In genomic region chr17:9937164-9937835, GRCh38 we compare ENCODE assay signal across 15 cellular contexts. TPM values are rescaled to one million over a fixed set of nuclear protein-coding genes. Genes with fewer than 3 reads are reported as not detected.
DNase-seq lines count a peak whose midpoint lies in the region; ATAC-seq lines count a peak whose summit lies in the region.
"Had no signal": no experiment of that assay in that cellular context is flagged by ENCODE, and none has a peak within 500 bp of the region (broad histone marks: within the 10 kb centered on the region; RNA-seq: fewer than 3 reads in every experiment).

No MANE protein-coding gene starts in this region.

- H3K27ac Mint-ChIP-seq in T-helper 2 cell treated with Interferon-gamma antibody and Interleukin-4, amounts not matched to agents 5 μg/mL and 100 μg/mL, for 36 hours = no peak overlapping the region
- H3K27ac Mint-ChIP-seq: nephron had no signal

- H3K27me3 Mint-ChIP-seq in T-helper 2 cell treated with Interferon-gamma antibody and Interleukin-4, amounts not matched to agents 5 μg/mL and 100 μg/mL, for 36 hours (ENCODE audit: low read depth) = no peaks in the 10 kb centered on the region

- H3K9me3 Mint-ChIP-seq in T-helper 2 cell treated with Interferon-gamma antibody and Interleukin-4, amounts not matched to agents 5 μg/mL and 100 μg/mL, for 36 hours = no peaks in the 10 kb centered on the region
- H3K9me3 Mint-ChIP-seq: nephron had no signal

- no peaks in the 10 kb centered on the region for H3K4me1 Mint-ChIP-seq in T-helper 2 cell treated with Interferon-gamma antibody and Interleukin-4, amounts not matched to agents 5 μg/mL and 100 μg/mL, for 36 hours (ENCODE audit: low read depth)
- H3K4me1 Mint-ChIP-seq: nephron had no signal

- no peak overlapping the region for H3K4me3 Mint-ChIP-seq in T-helper 2 cell treated with Interferon-gamma antibody and Interleukin-4, amounts not matched to agents 5 μg/mL and 100 μg/mL, for 36 hours
- H3K4me3 Mint-ChIP-seq: nephron had no signal

- DNase-seq in Ammon's horn (ENCODE audit: low spot score) = peak; percentile 64
- peak; percentile 93 for DNase-seq in cerebellar cortex (ENCODE audit: low spot score)
- DNase-seq in left cardiac atrium = peak; percentile 67
- no peak for DNase-seq in sciatic nerve (ENCODE audit: low spot score)
- DNase-seq in T-helper 2 cell treated with Interferon-gamma antibody and Interleukin-4, amounts not matched to agents 5 μg/mL and 100 μg/mL, for 36 hours (ENCODE audit: low spot score) = no peak
- DNase-seq in MV-4-11 (lab: John Stamatoyannopoulos, UW) = no peak
- no peak for DNase-seq in iPS-NIHi7 (ENCODE audit: extremely low spot score)
- DNase-seq in NCI-H187 treated with DMSO at 0.1 percent for 48 hours (lab: John Stamatoyannopoulos, UW) = no peak
- DNase-seq: activated CD4-positive, CD25-positive, alpha-beta regulatory T cell; activated T-cell treated with anti-CD3 and anti-CD28 coated beads, Interleukin-2, amount 50 U/mL, for 48 hours; NCI-H1436 treated with DMSO at 0.1 percent for 48 hours; stimulated activated CD4-positive, alpha-beta T cell treated with anti-CD3 and anti-CD28 coated beads, Interleukin-15, amount 100 ng/mL, for 24 hours had no signal

- intact Hi-C loops in left cardiac atrium (cut with DNase I) = no loop called here
- intact Hi-C loops in sciatic nerve (cut with DNase I) = loop anchor here (10.0 kb wide), 1 partner anchor 188 kb away; no protein-coding TSS in a partner anchor

- H3K36me3 Mint-ChIP-seq in T-helper 2 cell treated with Interferon-gamma antibody and Interleukin-4, amounts not matched to agents 5 μg/mL and 100 μg/mL, for 36 hours (ENCODE audit: low read depth) = no peaks in the 10 kb centered on the region

- peak; percentile 77 to 89 for ATAC-seq in left cardiac atrium
- ATAC-seq in sciatic nerve = peak; percentile 79
- ATAC-seq: body of pancreas had no signal

RNA-seq across cellular contexts. Expression of gene RCVRN, which starts 32.2 kb away (rescaled TPM):
- total RNA-seq in left cardiac atrium (under 1 TPM in 1 of 2 donors, not detected in 1; 0.47 TPM), sciatic nerve (1.0 TPM)
- total RNA-seq: body of pancreas, epithelial cell of proximal tubule had no signal

Comparison
In these comparisons a context has a peak if more than half of its experiments do, and no peak if none do; other contexts are left out.
1. DNase-seq: peak in Ammon's horn (single experiment), cerebellar cortex (single experiment) and left cardiac atrium (single experiment); none in sciatic nerve (single experiment), T-helper 2 cell treated with Interferon-gamma antibody and Interleukin-4, amounts not matched to agents 5 μg/mL and 100 μg/mL, for 36 hours (single experiment), MV-4-11 (single experiment), iPS-NIHi7 (single experiment) and NCI-H187 treated with DMSO at 0.1 percent for 48 hours (single experiment).